18 cellular contexts compared by ENCODE assay signal in genomic region chr1:214833357-214833756, GRCh38.
DNase-seq lines count a peak whose midpoint lies in the region; ATAC-seq and TF ChIP-seq lines count a peak whose summit lies in the region.
"Had no signal": no experiment of that assay in that cellular context is flagged by ENCODE, and none has a peak within 500 bp of the region (broad histone marks: within the 10 kb centered on the region; RNA-seq: fewer than 3 reads in every experiment).

No MANE protein-coding gene starts in this region.

- CTCF ChIA-PET in CD4-positive, alpha-beta T cell (lab: Charles Lee): no interaction called here

- no peaks in the 10 kb centered on the region for H3K4me1 ChIP-seq in SJCRH30
- H3K4me1 ChIP-seq: gastrocnemius medialis had no signal

- no peak overlapping the region for H3K4me3 ChIP-seq in skeletal muscle cell (ENCODE audit: low read depth, low read length)
- H3K4me3 ChIP-seq in SJCRH30: no peak overlapping the region
- H3K4me3 ChIP-seq: gastrocnemius medialis had no signal

- TF ChIP-seq CTCF in CD4-positive, alpha-beta T cell (IDR thresholded peaks at IDR 0.05): no peak

- no peak overlapping the region for H3K4me3 Mint-ChIP-seq in CD4-positive, alpha-beta T cell
- H3K4me3 Mint-ChIP-seq: activated B cell treated with CpG ODN at 0.5 μM for 24 hours; brain; CD4-positive, CD25-positive, alpha-beta regulatory T cell; nephron had no signal

- H3K4me1 Mint-ChIP-seq in CD4-positive, alpha-beta T cell (ENCODE audit: low read depth): no peaks in the 10 kb centered on the region
- H3K4me1 Mint-ChIP-seq: activated B cell treated with CpG ODN at 0.5 μM for 24 hours; brain; CD4-positive, CD25-positive, alpha-beta regulatory T cell had no signal

- POLR2A ChIA-PET in CD4-positive, alpha-beta T cell (lab: Charles Lee): no interaction called here

- no peaks in the 10 kb centered on the region for H3K36me3 Mint-ChIP-seq in CD4-positive, alpha-beta T cell (ENCODE audit: low read depth)
- H3K36me3 Mint-ChIP-seq: brain; CD4-positive, CD25-positive, alpha-beta regulatory T cell had no signal

- H3K27ac Mint-ChIP-seq in CD4-positive, alpha-beta T cell: no peak overlapping the region
- H3K27ac Mint-ChIP-seq: activated B cell treated with CpG ODN at 0.5 μM for 24 hours; brain; CD4-positive, CD25-positive, alpha-beta regulatory T cell; nephron had no signal

- H3K36me3 ChIP-seq in SJCRH30: no peaks in the 10 kb centered on the region; the same call in 1 of the 2 replicates
- H3K36me3 ChIP-seq: gastrocnemius medialis had no signal

- ATAC-seq in CD4-positive, alpha-beta T cell (ENCODE audit: poor library complexity): no peak
- ATAC-seq: gastrocnemius medialis, Panc1 had no signal

- intact Hi-C loops in CD4-positive, alpha-beta T cell (cut with DNase I, micrococcal nuclease): no loop called here

- peaks cover 8% of the 10 kb centered on the region for H3K27me3 Mint-ChIP-seq in CD4-positive, alpha-beta T cell
- H3K27me3 Mint-ChIP-seq: activated B cell treated with CpG ODN at 0.5 μM for 24 hours; brain; CD4-positive, CD25-positive, alpha-beta regulatory T cell had no signal

- H3K27me3 ChIP-seq in SJCRH30: no peaks in the 10 kb centered on the region
- H3K27me3 ChIP-seq in CD4-positive, alpha-beta T cell (ENCODE audit: control insufficient read depth, insufficient read depth, low read length): no peaks in the 10 kb centered on the region
- H3K27me3 ChIP-seq: gastrocnemius medialis had no signal

- peaks cover 3% of the 10 kb centered on the region for H3K9me3 Mint-ChIP-seq in CD4-positive, alpha-beta T cell

- no peaks in the 10 kb centered on the region for H3K9me3 ChIP-seq in SJCRH30 (replicated peaks)
- H3K9me3 ChIP-seq in CD4-positive, alpha-beta T cell (ENCODE audit: control insufficient read depth, low read length): peaks cover 5% of the 10 kb centered on the region
- H3K9me3 ChIP-seq: gastrocnemius medialis had no signal

- no peak overlapping the region for H3K27ac ChIP-seq in SJCRH30
- no peak overlapping the region for H3K27ac ChIP-seq in CD4-positive, alpha-beta T cell (ENCODE audit: low read depth, low read length)
- H3K27ac ChIP-seq: gastrocnemius medialis had no signal

- DNase-seq in DMS53 treated with DMSO at 0.1 percent for 48 hours (lab: John Stamatoyannopoulos, UW; ENCODE audit: unreplicated experiment): peak; percentile 8
- DNase-seq in M059J (ENCODE audit: low read depth): peak; percentile 54
- peak; percentile 69 for DNase-seq in dedifferentiated amniotic fluid mesenchymal stem cell (ENCODE audit: extremely low spot score)
- peak; percentile 64 for DNase-seq in skeletal muscle cell (ENCODE audit: low read depth)
- no peak for DNase-seq in GDM1 (lab: John Stamatoyannopoulos, UW)
- no peak for DNase-seq in SJCRH30
- DNase-seq in CD4-positive, alpha-beta T cell: no peak
- DNase-seq: activated B cell treated with CpG ODN at 0.5 μM for 24 hours; activated gamma-delta T cell; CD4-positive, CD25-positive, alpha-beta regulatory T cell; effector CD8-positive, alpha-beta T cell; gastrocnemius medialis; NCI-H2081 treated with DMSO at 0.1 percent for 48 hours; NCI-H526 treated with DMSO at 0.1 percent for 48 hours; T-helper 1 cell had no signal

Comparison
In these comparisons a context has a peak if more than half of its experiments do, and no peak if none do; other contexts are left out.
1. DNase-seq: peak in DMS53 treated with DMSO at 0.1 percent for 48 hours (single experiment), M059J (single experiment), dedifferentiated amniotic fluid mesenchymal stem cell (single experiment) and skeletal muscle cell (single experiment); none in GDM1 (single experiment), SJCRH30 (0 of 2) and CD4-positive, alpha-beta T cell (0 of 10).